In genomic region chr4:25667931-25668557, GRCh38 we compare ENCODE assay signal across 18 cellular contexts. TPM values are rescaled to one million over a fixed set of nuclear protein-coding genes. Genes with fewer than 3 reads are reported as not detected.
DNase-seq lines count a peak whose midpoint lies in the region; TF ChIP-seq lines count a peak whose summit lies in the region.
"Had no signal": no experiment of that assay in that cellular context is flagged by ENCODE, and none has a peak within 500 bp of the region (broad histone marks: within the 10 kb centered on the region; RNA-seq: fewer than 3 reads in every experiment).

No MANE protein-coding gene starts in this region.

- intact Hi-C loops in CD14-positive monocyte (cut with micrococcal nuclease) (no loop called here), uterus (cut with DNase I; ENCODE audit: low total_unique reads) (no loop called here)

- H3K36me3 ChIP-seq in uterus, result no peaks in the 10 kb centered on the region
- H3K36me3 ChIP-seq: neutrophil, suprapubic skin had no signal

- no peaks in the 10 kb centered on the region for H3K4me1 Mint-ChIP-seq in CD14-positive monocyte
- H3K4me1 Mint-ChIP-seq in activated CD4-positive, alpha-beta memory T cell treated with anti-CD3 and anti-CD28 coated beads, Interleukin-2, amount 10 ng/mL, durations not matched to agents 7 days and 5 days, result no peaks in the 10 kb centered on the region

- no peak overlapping the region for H3K4me3 Mint-ChIP-seq in CD14-positive monocyte
- H3K4me3 Mint-ChIP-seq in activated CD4-positive, alpha-beta memory T cell treated with anti-CD3 and anti-CD28 coated beads, Interleukin-2, amount 10 ng/mL, durations not matched to agents 7 days and 5 days, result no peak overlapping the region
- H3K4me3 Mint-ChIP-seq: activated T-helper 1 cell treated with anti-CD3 and anti-CD28 coated beads, Interleukin-12 subunit alpha, Interleukin-12 subunit beta, Interleukin-2, Interleukin-4 antibody, amounts not matched to agents 30 ng/mL and 10 ng/mL and 1 ng/mL, durations not matched to agents 14 hours and 24 hours and 36 hours had no signal

- TF ChIP-seq POLR2A in uterus (IDR thresholded peaks at IDR 0.05), result no peak

- H3K36me3 Mint-ChIP-seq in CD14-positive monocyte, result no peaks in the 10 kb centered on the region
- no peaks in the 10 kb centered on the region for H3K36me3 Mint-ChIP-seq in activated CD4-positive, alpha-beta memory T cell treated with anti-CD3 and anti-CD28 coated beads, Interleukin-2, amount 10 ng/mL, durations not matched to agents 7 days and 5 days (ENCODE audit: low read depth)

- no peaks in the 10 kb centered on the region for H3K9me3 ChIP-seq in uterus
- H3K9me3 ChIP-seq: neutrophil, suprapubic skin had no signal

- H3K4me3 ChIP-seq in uterus (no peak overlapping the region), coronary artery (no peak overlapping the region)
- H3K4me3 ChIP-seq: suprapubic skin had no signal

- no peaks in the 10 kb centered on the region for H3K4me1 ChIP-seq in uterus
- H3K4me1 ChIP-seq: suprapubic skin had no signal

- H3K27me3 ChIP-seq in uterus, result no peaks in the 10 kb centered on the region
- H3K27me3 ChIP-seq: neutrophil, suprapubic skin had no signal

- no peak for TF ChIP-seq CTCF in CD14-positive monocyte (IDR thresholded peaks at IDR 0.05)
- no peak for TF ChIP-seq CTCF in uterus (IDR thresholded peaks at IDR 0.05)
- no peak for TF ChIP-seq CTCF in coronary artery (IDR thresholded peaks at IDR 0.05)

- H3K9me3 Mint-ChIP-seq in CD14-positive monocyte, result peaks cover 0 to 7% (median 1%) of the 10 kb centered on the region in 7 donors
- no peaks in the 10 kb centered on the region for H3K9me3 Mint-ChIP-seq in activated CD4-positive, alpha-beta memory T cell treated with anti-CD3 and anti-CD28 coated beads, Interleukin-2, amount 10 ng/mL, durations not matched to agents 7 days and 5 days
- H3K9me3 Mint-ChIP-seq: activated T-helper 1 cell treated with anti-CD3 and anti-CD28 coated beads, Interleukin-12 subunit alpha, Interleukin-12 subunit beta, Interleukin-2, Interleukin-4 antibody, amounts not matched to agents 30 ng/mL and 10 ng/mL and 1 ng/mL, durations not matched to agents 14 hours and 24 hours and 36 hours had no signal

- H3K27ac ChIP-seq in uterus, result no peak overlapping the region
- H3K27ac ChIP-seq in coronary artery, result no peak overlapping the region
- H3K27ac ChIP-seq: neutrophil, suprapubic skin had no signal

- DNase-seq in CD14-positive monocyte (ENCODE audit: low spot score), result peak; percentile 13
- peak; percentile 77 for DNase-seq in HuH-7 (ENCODE audit: low spot score)
- peak; percentile 69 for DNase-seq in astrocyte of the hippocampus (ENCODE audit: low read depth, low spot score)
- peak; percentile 69 for DNase-seq in kidney glomerular epithelial cell (lab: John Stamatoyannopoulos, UW)
- DNase-seq in NK-92 (lab: John Stamatoyannopoulos, UW; ENCODE audit: unreplicated experiment), result no peak
- no peak for DNase-seq in activated CD4-positive, alpha-beta memory T cell treated with anti-CD3 and anti-CD28 coated beads, Interleukin-2, amount 10 ng/mL, durations not matched to agents 7 days and 5 days
- DNase-seq in uterus, result no peak
- no peak for DNase-seq in coronary artery (ENCODE audit: low spot score)
- DNase-seq: activated CD8-positive, alpha-beta memory T cell treated with anti-CD3 and anti-CD28 coated beads for 24 hours; Calu3; glutamatergic neuron; midbrain; NCI-H1092 treated with DMSO at 0.1 percent for 48 hours; NCI-H748 treated with DMSO at 0.1 percent for 48 hours; stimulated activated CD4-positive, alpha-beta T cell treated with anti-CD3 and anti-CD28 coated beads, Interleukin-2, amount 100 ng/mL, for 48 hours had no signal

- H3K27me3 Mint-ChIP-seq in CD14-positive monocyte (ENCODE audit: low read depth in 3 of 3), result peaks cover 6 to 13% (median 10%) of the 10 kb centered on the region in 3 donors
- H3K27me3 Mint-ChIP-seq in activated CD4-positive, alpha-beta memory T cell treated with anti-CD3 and anti-CD28 coated beads, Interleukin-2, amount 10 ng/mL, durations not matched to agents 7 days and 5 days, result no peaks in the 10 kb centered on the region

- POLR2A ChIA-PET in activated CD4-positive, alpha-beta memory T cell treated with anti-CD3 and anti-CD28 coated beads, Interleukin-2, amount 10 ng/mL, durations not matched to agents 7 days and 5 days (lab: Charles Lee), result no interaction called here

- peak overlapping the region in 1 of 7 donors; percentile 33 for H3K27ac Mint-ChIP-seq in CD14-positive monocyte
- H3K27ac Mint-ChIP-seq in activated CD4-positive, alpha-beta memory T cell treated with anti-CD3 and anti-CD28 coated beads, Interleukin-2, amount 10 ng/mL, durations not matched to agents 7 days and 5 days, result no peak overlapping the region
- H3K27ac Mint-ChIP-seq: activated T-helper 1 cell treated with anti-CD3 and anti-CD28 coated beads, Interleukin-12 subunit alpha, Interleukin-12 subunit beta, Interleukin-2, Interleukin-4 antibody, amounts not matched to agents 30 ng/mL and 10 ng/mL and 1 ng/mL, durations not matched to agents 14 hours and 24 hours and 36 hours had no signal

- CTCF ChIA-PET in activated CD4-positive, alpha-beta memory T cell treated with anti-CD3 and anti-CD28 coated beads, Interleukin-2, amount 10 ng/mL, durations not matched to agents 7 days and 5 days (lab: Charles Lee), result no interaction called here

RNA-seq across cellular contexts. Expression of gene SLC34A2, which starts 12.4 kb away (rescaled TPM):
- not detected for polyA plus RNA-seq in CD14-positive monocyte
- total RNA-seq in activated CD4-positive, alpha-beta memory T cell treated with anti-CD3 and anti-CD28 coated beads, Interleukin-2, amount 10 ng/mL, durations not matched to agents 7 days and 5 days, result not detected
- 10 to 100 TPM in 1 of 4 donors, 1 to 10 TPM in 2, not detected in 1; 2.6 to 31.2 (median 4.1) TPM for total RNA-seq in uterus
- total RNA-seq: activated T-helper 1 cell treated with anti-CD3 and anti-CD28 coated beads, Interleukin-12 subunit alpha, Interleukin-12 subunit beta, Interleukin-2, Interleukin-4 antibody, amounts not matched to agents 30 ng/mL and 10 ng/mL and 1 ng/mL, durations not matched to agents 14 hours and 24 hours and 36 hours had no signal

Comparison
In these comparisons a context has a peak if more than half of its experiments do, and no peak if none do; other contexts are left out.
1. DNase-seq: peak in CD14-positive monocyte (single experiment), HuH-7 (single experiment), astrocyte of the hippocampus (single experiment) and kidney glomerular epithelial cell (single experiment); none in NK-92 (single experiment), activated CD4-positive, alpha-beta memory T cell treated with anti-CD3 and anti-CD28 coated beads, Interleukin-2, amount 10 ng/mL, durations not matched to agents 7 days and 5 days (single experiment), uterus (0 of 2) and coronary artery (single experiment).